ENCODE assay signal across 6 cellular contexts in the genomic region with DNA sequence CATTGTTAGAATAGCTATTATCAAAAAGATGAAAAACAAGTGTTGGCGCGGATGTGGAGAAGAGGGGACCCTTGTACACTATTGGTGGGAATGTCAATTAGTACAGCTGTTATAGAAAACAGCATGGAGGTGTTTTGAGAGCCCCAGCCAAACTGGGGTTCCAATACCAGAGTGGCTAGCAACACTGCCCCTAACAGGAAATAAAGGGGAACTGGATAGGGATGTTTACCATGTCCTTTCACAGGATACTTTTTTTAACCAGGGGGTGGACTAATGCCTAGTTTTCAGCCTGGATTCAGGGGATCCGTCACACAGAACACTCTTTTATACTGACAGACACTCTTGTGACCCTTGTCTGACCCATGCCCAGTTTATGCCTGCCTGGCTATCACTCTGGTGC. TPM values are rescaled to one million over a fixed set of nuclear protein-coding genes. Genes with fewer than 3 reads are reported as not detected.
DNase-seq lines count a peak whose midpoint lies in the region; ATAC-seq lines count a peak whose summit lies in the region.
"Had no signal": no experiment of that assay in that cellular context is flagged by ENCODE, and none has a peak within 500 bp of the region (broad histone marks: within the 10 kb centered on the region; RNA-seq: fewer than 3 reads in every experiment).

No MANE protein-coding gene starts in this region.

- H3K9me3 Mint-ChIP-seq in IgD-negative memory B cell: peaks cover 1 to 7% (median 3%) of the 10 kb centered on the region in 3 donors

- DNase-seq in iPS-NIHi11 (ENCODE audit: low spot score) (peak; percentile 39), kidney tubule cell (ENCODE audit: low spot score) (no peak)

- H3K4me1 Mint-ChIP-seq in IgD-negative memory B cell: peaks cover 51 to 61% (median 57%) of the 10 kb centered on the region in 3 donors
- H3K4me1 Mint-ChIP-seq: mesothelial cell of epicardium had no signal

- H3K4me3 Mint-ChIP-seq in IgD-negative memory B cell: peak overlapping the region in 3 of 4 donors; percentile 40 to 84 (median 44)
- H3K4me3 Mint-ChIP-seq: mesothelial cell of epicardium had no signal

- peaks cover 8% of the 10 kb centered on the region for H3K36me3 Mint-ChIP-seq in IgD-negative memory B cell

- H3K27me3 Mint-ChIP-seq in IgD-negative memory B cell: no peaks in the 10 kb centered on the region

- H3K27ac Mint-ChIP-seq in IgD-negative memory B cell: peak overlapping the region; percentile 94 to 97 (median 95)
- H3K27ac Mint-ChIP-seq: mesothelial cell of epicardium had no signal

- no peak for ATAC-seq in HG03457 (IDR thresholded peaks at IDR 0.05; ENCODE audit: unreplicated experiment)

RNA-seq across cellular contexts. Expression of gene GSTK1, which starts 6.9 kb away (rescaled TPM):
- 329 TPM for polyA plus RNA-seq in IgD-negative memory B cell

RNA-seq across cellular contexts. Expression of gene TMEM139, which starts 28.4 kb away (rescaled TPM):
- not detected for polyA plus RNA-seq in IgD-negative memory B cell

RNA-seq across cellular contexts. Expression of gene CASP2, which starts 31.8 kb away (rescaled TPM):
- 23.7 TPM for polyA plus RNA-seq in IgD-negative memory B cell

RNA-seq across cellular contexts. Expression of gene TAS2R40, which starts 34.5 kb away (rescaled TPM):
- not detected for polyA plus RNA-seq in IgD-negative memory B cell
- polyA plus RNA-seq: endothelial cell of umbilical vein had no signal

RNA-seq across cellular contexts. Expression of gene CLCN1, which starts 59.6 kb away (rescaled TPM):
- not detected for polyA plus RNA-seq in IgD-negative memory B cell
- polyA plus RNA-seq: endothelial cell of umbilical vein had no signal
